Comparison of ENCODE assay signal across 8 cellular contexts in the genomic region with DNA sequence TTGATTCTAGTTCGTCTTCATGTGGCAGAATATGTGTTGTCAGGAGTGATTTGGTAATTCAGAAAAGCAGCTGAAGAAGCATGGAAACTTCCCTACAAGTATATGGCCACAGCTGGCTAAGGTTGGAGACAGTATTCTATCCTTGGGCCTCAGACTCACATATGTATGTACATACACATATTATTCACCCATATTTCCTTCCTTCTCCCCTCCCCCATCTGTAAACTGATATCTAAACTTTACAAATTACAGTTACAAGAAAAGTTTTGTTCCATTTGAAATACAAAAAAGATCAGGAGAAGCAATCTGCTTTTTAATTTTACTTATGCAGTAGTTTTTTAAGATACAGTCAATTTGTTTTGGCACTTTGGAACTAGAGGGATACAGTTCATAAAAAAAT. TPM values are rescaled to one million over a fixed set of nuclear protein-coding genes. Genes with fewer than 3 reads are reported as not detected.
DNase-seq lines count a peak whose midpoint lies in the region; TF ChIP-seq lines count a peak whose summit lies in the region.

No MANE protein-coding gene starts in this region.

- POLR2A ChIA-PET in OCI-LY7 (lab: Charles Lee) = interaction anchor here (0.6 to 2.4 kb wide), 9 partner anchors 16 to 608 kb away, joined by 3 to 7 read pairs (median 4); no protein-coding TSS in a partner anchor

- intact Hi-C loops in OCI-LY7 (cut with micrococcal nuclease; ENCODE audit: unreplicated experiment) = loop anchor here (2.0 to 10.0 kb wide), 5 partner anchors 63 to 635 kb away; partner anchors contain the start of genes OLA1 and WIPF1

- peak overlapping the region; percentile 97 for H3K27ac ChIP-seq in OCI-LY7 (ENCODE audit: low read depth, low read length, poor library complexity, severe bottlenecking)

- H3K4me1 ChIP-seq in OCI-LY7 (ENCODE audit: insufficient read depth, low read length, poor library complexity, severe bottlenecking) = peaks cover 56% of the 10 kb centered on the region

- no peak overlapping the region for H3K27ac Mint-ChIP-seq in endothelial cell (ENCODE audit: unreplicated experiment)

- peaks cover 73% of the 10 kb centered on the region for H3K79me2 ChIP-seq in OCI-LY7 (ENCODE audit: insufficient read depth, low read depth, low read length)

- peaks cover 15% of the 10 kb centered on the region for H3K27me3 Mint-ChIP-seq in endothelial cell (ENCODE audit: unreplicated experiment)

- peaks cover 15% of the 10 kb centered on the region for H3K36me3 Mint-ChIP-seq in endothelial cell (ENCODE audit: low read depth, unreplicated experiment)

- no TSS peak for BruUV-seq in OCI-LY7 (replicated peaks; lab: Mats Ljungman, UMichigan)

- CTCF ChIA-PET in OCI-LY7 (lab: Charles Lee; ENCODE audit: unreplicated experiment) = no interaction called here

- peaks cover 15% of the 10 kb centered on the region for H3K9me3 ChIP-seq in OCI-LY7 (ENCODE audit: low read length)

- H3K4me2 ChIP-seq in OCI-LY7 (ENCODE audit: low read length) = peak overlapping the region; percentile 69

- peaks cover 33% of the 10 kb centered on the region for H4K20me1 ChIP-seq in OCI-LY7 (ENCODE audit: insufficient read depth, low read length)

- H3K4me3 Mint-ChIP-seq in endothelial cell (ENCODE audit: unreplicated experiment) = peak overlapping the region; percentile 98

- H3K4me3 ChIP-seq in OCI-LY7 (ENCODE audit: low read depth, low read length, poor library complexity, severe bottlenecking) = peak overlapping the region; percentile 100
- H3K4me3 ChIP-seq in skeletal muscle cell (ENCODE audit: low read depth, low read length) = peak overlapping the region; percentile 80

- no peak overlapping the region for H2AFZ ChIP-seq in OCI-LY7 (ENCODE audit: low read length)

- H3K9me3 Mint-ChIP-seq in endothelial cell (ENCODE audit: unreplicated experiment) = no peaks in the 10 kb centered on the region

- no peak for TF ChIP-seq CTCF in OCI-LY7 (conservative IDR thresholded peaks at IDR 0.05; ENCODE audit: low read length)
- no peak for TF ChIP-seq CTCF in endothelial cell (IDR thresholded peaks at IDR 0.05; ENCODE audit: unreplicated experiment)

- DNase-seq in NCI-H1694 treated with DMSO at 0.1 percent for 48 hours (lab: John Stamatoyannopoulos, UW) = peak; percentile 17
- DNase-seq in NCI-H1694 (lab: John Stamatoyannopoulos, UW) = no peak
- peak; percentile 43 for DNase-seq in OCI-LY7 (ENCODE audit: low spot score)
- no peak for DNase-seq in endothelial cell (ENCODE audit: low spot score)
- DNase-seq in skeletal muscle cell (ENCODE audit: low read depth) = no peak
- no peak for DNase-seq in NCI-H2081 (lab: John Stamatoyannopoulos, UW)
- no peak for DNase-seq in COLO829 (ENCODE audit: low spot score)
- no peak for DNase-seq in stimulated activated CD4-positive, alpha-beta T cell treated with anti-CD3 and anti-CD28 coated beads, Interleukin-12 subunit alpha, Interleukin-12 subunit beta, amount 100 ng/mL, for 4 hours

- H3K36me3 ChIP-seq in OCI-LY7 (ENCODE audit: insufficient read depth, low read length) = peaks cover 68% of the 10 kb centered on the region

- peaks cover 37% of the 10 kb centered on the region for H3K4me1 Mint-ChIP-seq in endothelial cell (ENCODE audit: unreplicated experiment)

- H3K9me2 ChIP-seq in OCI-LY7 (ENCODE audit: insufficient read depth, low read length) = no peaks in the 10 kb centered on the region

RNA-seq across cellular contexts. Expression of gene SP3, which starts 3.1 kb away (rescaled TPM):
- total RNA-seq in OCI-LY7 (2014; rRNA removed; shearing (Covaris generic)) = 129 and 150 TPM in 2 replicates
- total RNA-seq in OCI-LY7 (2022) = 115 and 127 TPM in 2 replicates
- total RNA-seq in endothelial cell (ENCODE audit: unreplicated experiment) = 76.2 TPM

Comparison
In these comparisons a context has a peak if more than half of its experiments do, and no peak if none do; other contexts are left out.
1. DNase-seq: peak in NCI-H1694 treated with DMSO at 0.1 percent for 48 hours (single experiment) and OCI-LY7 (single experiment); none in NCI-H1694 (single experiment), endothelial cell (single experiment), skeletal muscle cell (single experiment), NCI-H2081 (0 of 2), COLO829 (single experiment) and stimulated activated CD4-positive, alpha-beta T cell treated with anti-CD3 and anti-CD28 coated beads, Interleukin-12 subunit alpha, Interleukin-12 subunit beta, amount 100 ng/mL, for 4 hours (single experiment).